19 cellular contexts compared by ENCODE assay signal in genomic region chr19:7994114-7994513, GRCh38. TPM values are rescaled to one million over a fixed set of nuclear protein-coding genes. Genes with fewer than 3 reads are reported as not detected.
A peak's percentile ranks its signal among the peaks of the same experiment; 100 is the strongest.
DNase-seq lines count a peak whose midpoint lies in the region; ATAC-seq, FAIRE-seq and TF ChIP-seq lines count a peak whose summit lies in the region.
"Had no signal": no experiment of that assay in that cellular context is flagged by ENCODE, and none has a peak within 500 bp of the region (broad histone marks: within the 10 kb centered on the region; RNA-seq: fewer than 3 reads in every experiment).

No MANE protein-coding gene starts in this region.

- DNase-seq in CD4-positive, alpha-beta memory T cell: no peak
- DNase-seq in GM12865 (ENCODE audit: low read depth) (no peak), K562 (ENCODE audit: extremely low read depth in 1 of 4, low spot score in 3 of 4) (peak in 2 of 4 experiments; percentile 46 to 52), mesendoderm (peak; percentile 71), NCI-H187 treated with DMSO at 0.1 percent for 48 hours (lab: John Stamatoyannopoulos, UW) (no peak), epidermal melanocyte (ENCODE audit: insufficient read length, low spot score) (no peak), DMS53 (lab: John Stamatoyannopoulos, UW) (no peak)
- DNase-seq: activated gamma-delta T cell, body of pancreas, DMS79, GOT3, NCI-H2081 treated with DMSO at 0.1 percent for 48 hours, NCI-H524 treated with DMSO at 0.1 percent for 48 hours, sigmoid colon, testis had no signal

- no peak overlapping the region for H2BK15ac ChIP-seq in mesendoderm (replicated peaks; ENCODE audit: low read depth)

- no peak overlapping the region for H3K4ac ChIP-seq in mesendoderm (ENCODE audit: low read depth, low read length)

- H3K4me1 Mint-ChIP-seq in CD4-positive, alpha-beta memory T cell: peaks cover 30 to 61% (median 38%) of the 10 kb centered on the region in 4 donors

- no peak overlapping the region for H3K4me3 Mint-ChIP-seq in CD4-positive, alpha-beta memory T cell

- H3K4me3 ChIP-seq in CD4-positive, alpha-beta memory T cell (ENCODE audit: low read length in 2 of 2): no peak overlapping the region
- H3K4me3 ChIP-seq in GM12865 (ENCODE audit: low read depth, low read length) (no peak overlapping the region), K562 (no peak overlapping the region), mesendoderm (ENCODE audit: low read length) (no peak overlapping the region)
- H3K4me3 ChIP-seq: body of pancreas, lung, sigmoid colon, testis had no signal

- no peak overlapping the region for H2AK5ac ChIP-seq in mesendoderm (ENCODE audit: low read length)

- no peak overlapping the region for H4K5ac ChIP-seq in mesendoderm (ENCODE audit: low read length)

- no peaks in the 10 kb centered on the region for H3K9me3 Mint-ChIP-seq in CD4-positive, alpha-beta memory T cell

- peaks cover 29% of the 10 kb centered on the region for H3K4me1 ChIP-seq in CD4-positive, alpha-beta memory T cell (ENCODE audit: insufficient read depth, low read length)
- H3K4me1 ChIP-seq in K562 (replicated peaks in 1 of 2; ENCODE audit: control insufficient read depth in 2 of 2, insufficient read depth in 2 of 2, low read length in 2 of 2) (peaks cover 0 to 19% of the 10 kb centered on the region in 2 experiments; a peak in 4 of 5 replicates), mesendoderm (ENCODE audit: control insufficient read depth, low read depth, low read length) (peaks cover 4% of the 10 kb centered on the region)
- H3K4me1 ChIP-seq: testis had no signal

- peaks cover 24% of the 10 kb centered on the region for H3K36me3 ChIP-seq in CD4-positive, alpha-beta memory T cell (ENCODE audit: insufficient read depth, low read length)
- H3K36me3 ChIP-seq in K562 (ENCODE audit: control insufficient read depth, insufficient read depth, low read length) (peaks cover 59% of the 10 kb centered on the region; the same call in 2 of the 3 replicates), mesendoderm (ENCODE audit: control insufficient read depth, insufficient read depth, low read length) (peaks cover 6% of the 10 kb centered on the region)

- H3K79me2 ChIP-seq in K562 (ENCODE audit: control insufficient read depth, insufficient read depth, low read length) (peaks cover 87% of the 10 kb centered on the region), mesendoderm (ENCODE audit: control insufficient read depth, insufficient read depth, low read length) (peaks cover 76% of the 10 kb centered on the region)

- TF ChIP-seq RAD21 in K562 (CRISPR knock-in tag; conservative IDR thresholded peaks at IDR 0.05 in 1 of 2, IDR thresholded peaks at IDR 0.05 in 1 of 2): no peak

- no peak overlapping the region for H2BK5ac ChIP-seq in mesendoderm (ENCODE audit: low read length)

- peak overlapping the region in 6 of 7 donors; percentile 12 to 85 (median 41) for H3K27ac Mint-ChIP-seq in CD4-positive, alpha-beta memory T cell

- FAIRE-seq in K562 (lab: Jason Lieb, UNC): no peak

- no peak for TF ChIP-seq POLR2A in K562 (conservative IDR thresholded peaks at IDR 0.05)

- no peak overlapping the region for H3K9ac ChIP-seq in K562 (ENCODE audit: insufficient read depth in 1 of 2, low read depth in 2 of 2, low read length in 2 of 2)
- H3K9ac ChIP-seq in mesendoderm (ENCODE audit: low read length): no peak overlapping the region

- H3K9me1 ChIP-seq in K562 (ENCODE audit: control insufficient read depth, insufficient read depth, low read length): peaks cover 8% of the 10 kb centered on the region

- peaks cover 17 to 39% of the 10 kb centered on the region in 2 donors for H3K36me3 Mint-ChIP-seq in CD4-positive, alpha-beta memory T cell

- in situ Hi-C loops in K562 (cut with MboI): no loop called here

- peak; percentile 71 for ATAC-seq in K562
- ATAC-seq: body of pancreas, Panc1 had no signal

- H3K27me3 ChIP-seq in CD4-positive, alpha-beta memory T cell (ENCODE audit: insufficient read depth, low read length): no peaks in the 10 kb centered on the region
- no peaks in the 10 kb centered on the region for H3K27me3 ChIP-seq in K562 (ENCODE audit: control insufficient read depth in 2 of 2, insufficient read depth in 2 of 2, low read length in 2 of 2)
- H3K27me3 ChIP-seq in mesendoderm (ENCODE audit: insufficient read depth, low read length, poor library complexity): no peaks in the 10 kb centered on the region
- H3K27me3 ChIP-seq: body of pancreas, sigmoid colon, testis had no signal

- no peak overlapping the region for H2AFZ ChIP-seq in K562 (ENCODE audit: low read depth, low read length)

- no peak overlapping the region for H3K27ac ChIP-seq in CD4-positive, alpha-beta memory T cell (ENCODE audit: low read depth, low read length)
- H3K27ac ChIP-seq in K562 (ENCODE audit: extremely low read depth, low read depth, low read length) (peak overlapping the region; percentile 34; the same call in 1 of the 3 replicates), mesendoderm (ENCODE audit: low read depth, low read length) (no peak overlapping the region)
- H3K27ac ChIP-seq: body of pancreas, sigmoid colon, testis, VCaP had no signal

- TF ChIP-seq CTCF in GM12865 (IDR thresholded peaks at IDR 0.05; ENCODE audit: insufficient read depth, low read depth, low read length, missing control alignments): peak; percentile 11
- peak in 2 of 3 experiments; percentile 29 to 30; a peak in 3 of 6 replicates for TF ChIP-seq CTCF in K562 (IDR thresholded peaks at IDR 0.05 in 2 of 3, conservative IDR thresholded peaks at IDR 0.05 in 1 of 3; ENCODE audit: insufficient read depth in 2 of 3, low read depth in 1 of 3, low read length in 3 of 3)

- H3K4me2 ChIP-seq in K562 (ENCODE audit: insufficient read depth, low read length) (no peak overlapping the region), mesendoderm (ENCODE audit: low read length) (no peak overlapping the region)

- WGBS in K562 (ENCODE audit: insufficient coverage, low coverage, missing lambda C conversion rate): 69% methylated on average over 6 of the region's 6 CpGs
- WGBS in mesendoderm (ENCODE audit: extremely low coverage, insufficient coverage, low lambda C conversion rate): no CpG with 5 or more reads among the region's 6 CpGs

- CTCF ChIA-PET in CD4-positive, alpha-beta memory T cell (lab: Charles Lee; ENCODE audit: partially characterized antibody): interaction anchor here (2.8 kb wide), 1 partner anchor 8 kb away, joined by 11 read pairs; no protein-coding TSS in a partner anchor
- CTCF ChIA-PET in K562 (lab: Yijun Ruan, JAX; ENCODE audit: low intra/inter-chr PET ratio): no interaction called here

- no peak overlapping the region for H3K18ac ChIP-seq in mesendoderm (ENCODE audit: low read length)

- H3K56ac ChIP-seq in mesendoderm (ENCODE audit: low read length): no peak overlapping the region

- POLR2A ChIA-PET in CD4-positive, alpha-beta memory T cell (lab: Charles Lee; ENCODE audit: partially characterized antibody): no interaction called here
- POLR2A ChIA-PET in K562 (lab: Yijun Ruan, JAX): interaction anchor here (0.6 to 1.4 kb wide), 2 partner anchors 50 to 649 kb away, joined by 4 to 5 read pairs; no protein-coding TSS in a partner anchor

- BruUV-seq in K562 (replicated peaks; lab: Mats Ljungman, UMichigan): no TSS peak

- no peak overlapping the region for H4K8ac ChIP-seq in mesendoderm (ENCODE audit: low read depth, low read length)

- peaks cover 16% of the 10 kb centered on the region for H3K79me1 ChIP-seq in mesendoderm (ENCODE audit: low read length)

- no peak overlapping the region for H3K23ac ChIP-seq in mesendoderm (ENCODE audit: low read length)

- TF ChIP-seq EP300 in K562 (IDR thresholded peaks at IDR 0.05; ENCODE audit: low read length): no peak

- peaks cover 32% of the 10 kb centered on the region for H4K20me1 ChIP-seq in K562 (replicated peaks; ENCODE audit: control insufficient read depth, insufficient read depth, low read length)

- intact Hi-C loops in CD4-positive, alpha-beta memory T cell (cut with micrococcal nuclease): no loop called here
- intact Hi-C loops in K562 (cut with micrococcal nuclease): no loop called here

- no peak overlapping the region for H2BK120ac ChIP-seq in mesendoderm (ENCODE audit: low read depth, low read length)

- H3K9me3 ChIP-seq in CD4-positive, alpha-beta memory T cell (ENCODE audit: control insufficient read depth in 1 of 2, low read length in 2 of 2): no peaks in the 10 kb centered on the region
- no peaks in the 10 kb centered on the region for H3K9me3 ChIP-seq in K562 (replicated peaks; ENCODE audit: control insufficient read depth, insufficient read depth, low read depth, low read length)
- H3K9me3 ChIP-seq: body of pancreas, sigmoid colon, testis had no signal

- H3K27me3 Mint-ChIP-seq in CD4-positive, alpha-beta memory T cell: no peaks in the 10 kb centered on the region

RNA-seq across cellular contexts. Expression of gene ELAVL1, which starts 11.3 kb away (rescaled TPM):
- total RNA-seq in CD4-positive, alpha-beta memory T cell: 10 to 100 TPM; 54.2 to 54.7 TPM
- 10 to 100 TPM; 56.2 to 57.8 TPM for polyA plus RNA-seq in CD4-positive, alpha-beta memory T cell
- total RNA-seq in K562 (2011; cell fraction: chromatin; rRNA removed; ENCODE audit: low replicate concordance): 48.2 and 63.0 TPM in 2 replicates
- total RNA-seq in K562 (2011; cell fraction: nucleolus; rRNA removed): 28.7 and 31.5 TPM in 2 replicates
- total RNA-seq in K562 (2011; cell fraction: nucleoplasm; rRNA removed): 37.9 and 41.0 TPM in 2 replicates
- total RNA-seq in K562 (2014; rRNA removed) (56.5 and 66.5 TPM in 2 replicates), K562 (2014; rRNA removed; fragmentation: Illumina TruSeq; extraction: Trizol) (69.8 and 72.7 TPM in 2 replicates), K562 (2015; rRNA removed; fragmentation: Illumina TruSeq; extraction: Trizol) (80.1 and 83.1 TPM in 2 replicates), K562 (2021) (172 and 176 TPM in 2 replicates)
- polyA plus RNA-seq in K562 (2011; rRNA removed) (46.9 and 69.2 TPM in 2 replicates), K562 (2014; fragmentation: Illumina TruSeq; extraction: Trizol) (149 and 156 TPM in 2 replicates), K562 (2014; fragmentation: Nextera tagmentation; extraction: Ambion mirVana) (1 to 10 TPM; 4.3 to 6.9 TPM), K562 (2014; rRNA removed) (63.7 and 78.3 TPM in 2 replicates)
- polyA plus RNA-seq in K562 (2011; cell fraction: cytosol; rRNA removed): 72.8 and 84.8 TPM in 2 replicates
- 34.4 and 37.5 TPM in 2 replicates for polyA plus RNA-seq in K562 (2011; cell fraction: nucleus; rRNA removed)
- polyA plus RNA-seq in K562 (2012): 77.5 and 90.3 TPM in 2 replicates
- polyA minus RNA-seq in K562 (2011; rRNA and poly(A)+ RNA removed): 45.5 and 80.2 TPM in 2 replicates
- polyA minus RNA-seq in K562 (2011; cell fraction: cytosol; rRNA and poly(A)+ RNA removed): 74.4 and 81.5 TPM in 2 replicates
- 5.4 and 7.9 TPM in 2 replicates for polyA minus RNA-seq in K562 (2011; cell fraction: nucleus; rRNA and poly(A)+ RNA removed)
- 74.8 TPM for polyA plus RNA-seq in mesendoderm (2013, experiment 1 of 2)
- 77.1 TPM for polyA plus RNA-seq in mesendoderm (2013, experiment 2 of 2)

RNA-seq across cellular contexts. Expression of gene TIMM44, which starts 50.6 kb away (rescaled TPM):
- total RNA-seq in CD4-positive, alpha-beta memory T cell: 10 to 100 TPM; 71.6 to 71.9 TPM
- 10 to 100 TPM; 11.6 to 15.4 TPM for polyA plus RNA-seq in CD4-positive, alpha-beta memory T cell
- 230 and 405 TPM in 2 replicates for total RNA-seq in K562 (2011; cell fraction: chromatin; rRNA removed; ENCODE audit: low replicate concordance)
- 274 and 281 TPM in 2 replicates for total RNA-seq in K562 (2011; cell fraction: nucleolus; rRNA removed)
- 181 and 216 TPM in 2 replicates for total RNA-seq in K562 (2011; cell fraction: nucleoplasm; rRNA removed)
- total RNA-seq in K562 (2014; rRNA removed) (211 and 231 TPM in 2 replicates), K562 (2014; rRNA removed; fragmentation: Illumina TruSeq; extraction: Trizol) (64.1 and 73.9 TPM in 2 replicates), K562 (2015; rRNA removed; fragmentation: Illumina TruSeq; extraction: Trizol) (104 and 115 TPM in 2 replicates), K562 (2021) (182 and 186 TPM in 2 replicates)
- polyA plus RNA-seq in K562 (2011; rRNA removed) (60.1 and 74.4 TPM in 2 replicates), K562 (2014; fragmentation: Illumina TruSeq; extraction: Trizol) (89.3 and 92.8 TPM in 2 replicates), K562 (2014; fragmentation: Nextera tagmentation; extraction: Ambion mirVana) (10 to 100 TPM; 10.3 to 19.6 TPM), K562 (2014; rRNA removed) (205 and 224 TPM in 2 replicates)
- polyA plus RNA-seq in K562 (2011; cell fraction: cytosol; rRNA removed): 89.7 and 229 TPM in 2 replicates
- polyA plus RNA-seq in K562 (2011; cell fraction: nucleus; rRNA removed): 223 and 257 TPM in 2 replicates
- polyA plus RNA-seq in K562 (2012): 101 and 142 TPM in 2 replicates
- 40.4 and 48.9 TPM in 2 replicates for polyA minus RNA-seq in K562 (2011; rRNA and poly(A)+ RNA removed)
- 59.1 and 73.7 TPM in 2 replicates for polyA minus RNA-seq in K562 (2011; cell fraction: cytosol; rRNA and poly(A)+ RNA removed)
- 44.6 and 66.1 TPM in 2 replicates for polyA minus RNA-seq in K562 (2011; cell fraction: nucleus; rRNA and poly(A)+ RNA removed)
- 97.4 TPM for polyA plus RNA-seq in mesendoderm (2013, experiment 1 of 2)
- 102 TPM for polyA plus RNA-seq in mesendoderm (2013, experiment 2 of 2)

RNA-seq across cellular contexts. Expression of gene CCL25, which starts 58.4 kb away (rescaled TPM):
- not detected for total RNA-seq in CD4-positive, alpha-beta memory T cell
- not detected for polyA plus RNA-seq in CD4-positive, alpha-beta memory T cell
- not detected in 2 replicates for total RNA-seq in K562 (2011; cell fraction: chromatin; rRNA removed; ENCODE audit: low replicate concordance)
- total RNA-seq in K562 (2011; cell fraction: nucleolus; rRNA removed): not detected in 2 replicates
- not detected in 2 replicates for total RNA-seq in K562 (2011; cell fraction: nucleoplasm; rRNA removed)
- total RNA-seq in K562 (2014; rRNA removed) (not detected in 2 replicates), K562 (2014; rRNA removed; fragmentation: Illumina TruSeq; extraction: Trizol) (not detected in 2 replicates), K562 (2015; rRNA removed; fragmentation: Illumina TruSeq; extraction: Trizol) (not detected in 2 replicates), K562 (2021) (not detected in 2 replicates)
- polyA plus RNA-seq in K562 (2011; rRNA removed) (0.15 TPM in 1 of 2 replicates, not detected in the other), K562 (2014; fragmentation: Illumina TruSeq; extraction: Trizol) (not detected in 2 replicates), K562 (2014; fragmentation: Nextera tagmentation; extraction: Ambion mirVana) (not detected), K562 (2014; rRNA removed) (not detected in 2 replicates)
- 0.07 and 0.18 TPM in 2 replicates for polyA plus RNA-seq in K562 (2011; cell fraction: cytosol; rRNA removed)
- 0.14 TPM in 1 of 2 replicates, not detected in the other for polyA plus RNA-seq in K562 (2011; cell fraction: nucleus; rRNA removed)
- 0.10 TPM in 1 of 2 replicates, not detected in the other for polyA plus RNA-seq in K562 (2012)
- polyA minus RNA-seq in K562 (2011; rRNA and poly(A)+ RNA removed): not detected in 2 replicates
- polyA minus RNA-seq in K562 (2011; cell fraction: cytosol; rRNA and poly(A)+ RNA removed): not detected in 2 replicates
- not detected in 2 replicates for polyA minus RNA-seq in K562 (2011; cell fraction: nucleus; rRNA and poly(A)+ RNA removed)
- polyA plus RNA-seq in mesendoderm (2013, experiment 1 of 2): 0.07 TPM
- polyA plus RNA-seq in mesendoderm (2013, experiment 2 of 2): 0.13 TPM
- total RNA-seq: body of pancreas, lung, sigmoid colon had no signal
- polyA plus RNA-seq: BJ, lung had no signal
